ENCODE assay signal across 13 cellular contexts in genomic region chr12:32444895-32445294, GRCh38. TPM values are rescaled to one million over a fixed set of nuclear protein-coding genes. Genes with fewer than 3 reads are reported as not detected.
DNase-seq lines count a peak whose midpoint lies in the region; ATAC-seq and TF ChIP-seq lines count a peak whose summit lies in the region.
"Had no signal": no experiment of that assay in that cellular context is flagged by ENCODE, and none has a peak within 500 bp of the region (broad histone marks: within the 10 kb centered on the region; RNA-seq: fewer than 3 reads in every experiment).

No MANE protein-coding gene starts in this region.

- H3K36me3 ChIP-seq in HAP-1 (replicated peaks) (no peaks in the 10 kb centered on the region), MM.1S (replicated peaks; ENCODE audit: insufficient read depth, low read length) (no peaks in the 10 kb centered on the region)
- H3K36me3 ChIP-seq: left ventricle myocardium inferior, thoracic aorta had no signal

- no peak for ATAC-seq in Right ventricle myocardium inferior

- TF ChIP-seq CTCF in fibroblast of the aortic adventitia (IDR thresholded peaks at IDR 0.05; ENCODE audit: insufficient read depth, low read length) (no peak), MM.1S (IDR thresholded peaks at IDR 0.05; ENCODE audit: low read length) (no peak)

- no peaks in the 10 kb centered on the region for H4K20me1 ChIP-seq in MM.1S (ENCODE audit: insufficient read depth, low read length)

- no peaks in the 10 kb centered on the region for H3K9me3 ChIP-seq in HAP-1
- no peaks in the 10 kb centered on the region for H3K9me3 ChIP-seq in MM.1S (replicated peaks; ENCODE audit: insufficient read depth, low read length)
- H3K9me3 ChIP-seq: left ventricle myocardium inferior, thoracic aorta had no signal

- no peak overlapping the region for H2AFZ ChIP-seq in MM.1S (ENCODE audit: low read length)

- no peaks in the 10 kb centered on the region for H3K9me2 ChIP-seq in MM.1S (replicated peaks; ENCODE audit: insufficient read depth, low read length)

- H3K4me2 ChIP-seq in MM.1S (ENCODE audit: low read depth, low read length) = no peak overlapping the region

- H3K27me3 ChIP-seq in HAP-1 (ENCODE audit: low read depth) (no peaks in the 10 kb centered on the region), MM.1S (replicated peaks; ENCODE audit: insufficient read depth, low read length) (no peaks in the 10 kb centered on the region)

- DNase-seq in A172 (ENCODE audit: low spot score) = peak; percentile 79
- peak; percentile 20 to 26 for DNase-seq in HAP-1 (ENCODE audit: low spot score in 2 of 2)
- DNase-seq in RKO (ENCODE audit: low spot score) = peak; percentile 54
- peak; percentile 67 for DNase-seq in fibroblast of the aortic adventitia (ENCODE audit: low read depth)
- DNase-seq in activated T-cell treated with anti-CD3 and anti-CD28 coated beads for 4 hours = no peak
- no peak for DNase-seq in activated CD4-positive, alpha-beta T cell treated with anti-CD3 and anti-CD28 coated beads for 4 hours
- no peak for DNase-seq in MM.1S
- no peak for DNase-seq in Right ventricle myocardium inferior (ENCODE audit: missing footprints)
- DNase-seq: left ventricle myocardium inferior; OCI-M1; stimulated activated CD4-positive, alpha-beta T cell treated with anti-CD3 and anti-CD28 coated beads, Interleukin-15, amount 100 ng/mL, for 24 hours had no signal

- in situ Hi-C loops in HAP-1 (cut with MboI; ENCODE audit: low sequenced_read_pairs) = no loop called here

- H3K27ac ChIP-seq in MM.1S (ENCODE audit: low read length) = no peak overlapping the region
- H3K27ac ChIP-seq: coronary artery, left ventricle myocardium inferior, thoracic aorta had no signal

- intact Hi-C loops in Right ventricle myocardium inferior (cut with DNase I) = loop anchor here (5.0 kb wide), 1 partner anchor 43 kb away; no protein-coding TSS in a partner anchor

- H3K79me2 ChIP-seq in MM.1S (ENCODE audit: low read length) = no peaks in the 10 kb centered on the region

- H3F3A ChIP-seq in MM.1S (ENCODE audit: insufficient read depth, low read length) = no peaks in the 10 kb centered on the region

- H3K9ac ChIP-seq in MM.1S (ENCODE audit: low read length) = no peak overlapping the region

- H3K4me1 ChIP-seq in HAP-1 = no peaks in the 10 kb centered on the region
- H3K4me1 ChIP-seq in MM.1S (ENCODE audit: low read length) = no peaks in the 10 kb centered on the region

- H3K4me3 ChIP-seq in HAP-1 (no peak overlapping the region), fibroblast of the aortic adventitia (ENCODE audit: low read depth, low read length) (no peak overlapping the region), MM.1S (ENCODE audit: low read length) (no peak overlapping the region)
- H3K4me3 ChIP-seq: coronary artery, left ventricle myocardium inferior, thoracic aorta had no signal

RNA-seq across cellular contexts. Expression of gene FGD4, which starts 45.5 kb away (rescaled TPM):
- total RNA-seq in A172 (2014; rRNA removed; shearing (Covaris generic)) = 0.69 and 2.3 TPM in 2 replicates
- total RNA-seq in fibroblast of the aortic adventitia (ENCODE audit: low replicate concordance) (5.6 and 55.6 TPM in 2 replicates), Right ventricle myocardium inferior (17.4 TPM)

Comparison
In these comparisons a context has a peak if more than half of its experiments do, and no peak if none do; other contexts are left out.
1. DNase-seq: peak in A172 (single experiment), HAP-1 (2 of 2), RKO (single experiment) and fibroblast of the aortic adventitia (single experiment); none in activated T-cell treated with anti-CD3 and anti-CD28 coated beads for 4 hours (single experiment), activated CD4-positive, alpha-beta T cell treated with anti-CD3 and anti-CD28 coated beads for 4 hours (0 of 2), MM.1S (single experiment) and Right ventricle myocardium inferior (single experiment).